Comparison of ENCODE assay signal across 1 cellular context in the genomic region with DNA sequence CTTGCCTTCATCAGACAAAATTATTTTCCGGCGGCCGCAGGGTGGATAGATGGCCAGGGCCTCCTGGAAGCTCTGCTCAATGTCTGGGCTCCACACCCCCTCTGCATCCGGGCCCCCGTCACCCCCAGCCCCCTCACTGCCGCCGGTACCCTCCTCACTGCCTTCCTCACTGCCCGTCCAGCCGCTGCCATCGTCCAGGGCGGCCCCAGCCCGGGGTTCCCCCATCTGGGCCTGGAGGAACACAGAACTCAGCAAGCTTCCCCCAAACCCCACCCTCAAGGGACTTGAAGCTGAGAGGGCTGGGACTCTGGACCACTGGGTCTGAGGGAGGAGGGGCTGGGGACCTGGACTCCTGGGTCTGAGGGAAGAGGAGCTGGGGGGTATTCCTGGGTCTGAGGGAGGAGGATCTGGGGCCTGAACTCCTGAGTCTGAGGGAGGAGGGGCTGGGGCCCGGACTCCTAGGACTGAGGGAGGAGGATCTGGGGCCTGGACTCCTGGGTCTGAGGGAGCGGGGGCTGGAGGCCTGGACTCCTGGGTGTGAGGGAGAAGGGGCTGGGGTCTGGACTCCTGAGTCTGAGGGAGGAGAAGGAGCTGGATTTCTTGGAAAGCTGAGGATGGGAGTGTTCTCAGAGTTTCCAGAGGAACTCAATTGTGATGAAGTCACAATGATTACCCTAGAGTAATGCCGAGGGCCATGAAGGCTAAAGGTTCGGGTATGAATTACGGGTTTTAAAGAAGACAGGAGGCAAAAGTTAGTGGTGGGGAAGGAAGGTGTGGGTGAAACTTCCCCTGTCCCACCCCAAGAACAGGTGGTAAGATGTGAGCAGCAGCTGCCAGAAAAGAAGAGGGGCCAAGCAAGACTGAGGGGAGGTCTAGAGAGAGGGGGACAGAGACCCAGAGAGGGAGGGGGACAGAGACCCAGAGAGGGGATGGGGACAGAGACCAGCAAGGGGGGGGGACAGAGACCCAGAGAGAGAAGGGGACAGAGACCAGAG.
TF ChIP-seq lines count a peak whose summit lies in the region.

No MANE protein-coding gene starts in this region.

TF ChIP-seq in HEK293T, 16 proteins besides CTCF, POLR2A, EP300 and RAD21 (continued from another document):
- no peak for TF ChIP-seq ELF4 (IDR thresholded peaks at IDR 0.05)
